In genomic region chr10:44589181-44589884, GRCh38 we compare ENCODE assay signal across 23 cellular contexts.
"Had no signal": no experiment of that assay in that cellular context is flagged by ENCODE, and none has a peak within 500 bp of the region (broad histone marks: within the 10 kb centered on the region; RNA-seq: fewer than 3 reads in every experiment).

No MANE protein-coding gene starts in this region.

- FAIRE-seq: TTC549 had no signal

- H3K4me1 Mint-ChIP-seq: activated B cell treated with CpG ODN at 0.5 μM for 24 hours; neural crest cell; stimulated activated naive B cell treated with anti-CD40 and anti-IgM and Interleukin-4, amounts not matched to agents 10 μg/mL and 1 μg/mL and 100 μg/mL, for 72 hours had no signal

- H3K4me1 ChIP-seq: esophagus squamous epithelium, vagina had no signal

- H3K27ac ChIP-seq: coronary artery, esophagus squamous epithelium, gastroesophageal sphincter, sigmoid colon, vagina had no signal

- H3K4me2 ChIP-seq: smooth muscle cell had no signal

- H3K4me3 Mint-ChIP-seq: activated B cell treated with CpG ODN at 0.5 μM for 24 hours; activated naive CD4-positive, alpha-beta T cell treated with anti-CD3 and anti-CD28 coated beads for 36 hours; activated T-cell treated with anti-CD3 and anti-CD28 coated beads, Interleukin-2, amount 50 U/mL, for 72 hours; neural crest cell; stimulated activated naive B cell treated with anti-CD40 and anti-IgM and Interleukin-4, amounts not matched to agents 10 μg/mL and 1 μg/mL and 100 μg/mL, for 72 hours had no signal

- H3K27me3 ChIP-seq: sigmoid colon, transverse colon, vagina had no signal

- H3K36me3 Mint-ChIP-seq: stimulated activated naive B cell treated with anti-CD40 and anti-IgM and Interleukin-4, amounts not matched to agents 10 μg/mL and 1 μg/mL and 100 μg/mL, for 72 hours had no signal

- H3K36me3 ChIP-seq: esophagus squamous epithelium, gastroesophageal sphincter, sigmoid colon, transverse colon, vagina had no signal

- H3K27ac Mint-ChIP-seq: activated B cell treated with CpG ODN at 0.5 μM for 24 hours; activated naive CD4-positive, alpha-beta T cell treated with anti-CD3 and anti-CD28 coated beads for 36 hours; activated T-cell treated with anti-CD3 and anti-CD28 coated beads, Interleukin-2, amount 50 U/mL, for 72 hours; stimulated activated naive B cell treated with anti-CD40 and anti-IgM and Interleukin-4, amounts not matched to agents 10 μg/mL and 1 μg/mL and 100 μg/mL, for 72 hours had no signal

- ATAC-seq: activated T-cell treated with anti-CD3 and anti-CD28 coated beads, Interleukin-2, amount 50 U/mL, for 72 hours; gastroesophageal sphincter; stimulated activated naive B cell treated with anti-CD40 and anti-IgM and Interleukin-4, amounts not matched to agents 10 μg/mL and 1 μg/mL and 100 μg/mL, for 72 hours had no signal

- H3K9me3 ChIP-seq: esophagus squamous epithelium, gastroesophageal sphincter, sigmoid colon, transverse colon, vagina had no signal

- DNase-seq: activated B cell treated with CpG ODN at 0.5 μM for 24 hours; activated CD4-positive, alpha-beta T cell treated with anti-CD3 and anti-CD28 coated beads for 4 hours; activated CD4-positive, alpha-beta T cell treated with anti-CD3 and anti-CD28 coated beads, Interleukin-2, amount 50 U/mL, for 48 hours; activated effector memory CD4-positive, alpha-beta T cell treated with Interleukin-2 at 50 U/mL for 16 hours; activated naive CD4-positive, alpha-beta T cell treated with anti-CD3 and anti-CD28 coated beads for 36 hours; activated T-cell treated with anti-CD3 and anti-CD28 coated beads, Interleukin-2, amount 50 U/mL, for 72 hours; amygdala; cerebellar nuclear complex; esophagus squamous epithelium; head of caudate nucleus; hypothalamus; midbrain; retina; sigmoid colon; stimulated activated CD4-positive, alpha-beta T cell treated with anti-CD3 and anti-CD28 coated beads, Interleukin-15, amount 100 ng/mL, for 24 hours; stimulated activated naive B cell treated with anti-CD40 and anti-IgM and Interleukin-4, amounts not matched to agents 10 μg/mL and 1 μg/mL and 100 μg/mL, for 72 hours; transverse colon had no signal

- H3K4me3 ChIP-seq: coronary artery, esophagus squamous epithelium, gastroesophageal sphincter, sigmoid colon, smooth muscle cell, transverse colon, vagina had no signal

- H3K9me3 Mint-ChIP-seq: activated B cell treated with CpG ODN at 0.5 μM for 24 hours; activated naive CD4-positive, alpha-beta T cell treated with anti-CD3 and anti-CD28 coated beads for 36 hours; activated T-cell treated with anti-CD3 and anti-CD28 coated beads, Interleukin-2, amount 50 U/mL, for 72 hours; neural crest cell; stimulated activated naive B cell treated with anti-CD40 and anti-IgM and Interleukin-4, amounts not matched to agents 10 μg/mL and 1 μg/mL and 100 μg/mL, for 72 hours had no signal
